12 cellular contexts compared by ENCODE assay signal in genomic region chr9:34869390-34869789, GRCh38.
A peak's percentile ranks its signal among the peaks of the same experiment; 100 is the strongest.
DNase-seq lines count a peak whose midpoint lies in the region; ATAC-seq and TF ChIP-seq lines count a peak whose summit lies in the region.
"Had no signal": no experiment of that assay in that cellular context is flagged by ENCODE, and none has a peak within 500 bp of the region (broad histone marks: within the 10 kb centered on the region; RNA-seq: fewer than 3 reads in every experiment).

No MANE protein-coding gene starts in this region.

- H3K27me3 ChIP-seq in heart left ventricle (no peaks in the 10 kb centered on the region), upper lobe of right lung (no peaks in the 10 kb centered on the region)

- peak in 8 of 12 donors; percentile 15 to 47 (median 26) for TF ChIP-seq CTCF in heart left ventricle (IDR thresholded peaks at IDR 0.05)
- TF ChIP-seq CTCF in epithelial cell of proximal tubule (conservative IDR thresholded peaks at IDR 0.05; ENCODE audit: low read depth, low read length): peak; percentile 56
- TF ChIP-seq CTCF in upper lobe of right lung (IDR thresholded peaks at IDR 0.05): peak; percentile 34

- H3K36me3 ChIP-seq in heart left ventricle: no peaks in the 10 kb centered on the region
- H3K36me3 ChIP-seq in upper lobe of right lung: no peaks in the 10 kb centered on the region
- H3K36me3 ChIP-seq: thoracic aorta had no signal

- ATAC-seq in heart left ventricle (no peak), Right ventricle myocardium superior (ENCODE audit: poor library complexity) (no peak), upper lobe of right lung (no peak)
- ATAC-seq: activated T-cell treated with anti-CD3 and anti-CD28 coated beads, Interleukin-2, amount 50 U/mL, for 72 hours had no signal

- no peak overlapping the region for H3K4me3 ChIP-seq in heart left ventricle
- H3K4me3 ChIP-seq in epithelial cell of proximal tubule (ENCODE audit: low read depth, low read length): no peak overlapping the region
- H3K4me3 ChIP-seq in upper lobe of right lung: no peak overlapping the region
- H3K4me3 ChIP-seq: thoracic aorta had no signal

- WGBS in heart left ventricle, 4 donors: 22 to 51% (median 39%) methylated on average over 2 of the region's 2 CpGs

- H3K9me3 ChIP-seq in heart left ventricle (peaks cover 0 to 17% (median 6%) of the 10 kb centered on the region in 12 donors), upper lobe of right lung (no peaks in the 10 kb centered on the region)
- H3K9me3 ChIP-seq: thoracic aorta had no signal

- H3K4me1 ChIP-seq in heart left ventricle (peaks cover 0 to 10% (median 0%) of the 10 kb centered on the region in 12 donors), upper lobe of right lung (no peaks in the 10 kb centered on the region)

- intact Hi-C loops in heart left ventricle (cut with DNase I) (loop anchor here in 3 of 10 donors (5.0 to 10.0 kb wide), 3 partner anchors 107 to 175 kb away; partner anchors contain the start of gene CCL19 (in 1 of the 3)), Right ventricle myocardium superior (cut with DNase I) (no loop called here), upper lobe of right lung (cut with DNase I) (no loop called here)

- no peak for TF ChIP-seq POLR2A in heart left ventricle (IDR thresholded peaks at IDR 0.05)

- H3K27ac ChIP-seq in heart left ventricle (no peak overlapping the region), upper lobe of right lung (no peak overlapping the region)
- H3K27ac ChIP-seq: thoracic aorta had no signal

- DNase-seq in heart left ventricle (no peak), Right ventricle myocardium superior (no peak), NCI-H1105 treated with DMSO at 0.1 percent for 48 hours (lab: John Stamatoyannopoulos, UW) (peak; percentile 41), epithelial cell of proximal tubule (ENCODE audit: low read depth) (no peak), upper lobe of right lung (no peak), medulla oblongata (ENCODE audit: extremely low spot score) (no peak), SKM-1 treated with dmso at 0.1 percent for 144 hours (lab: John Stamatoyannopoulos, UW; ENCODE audit: unreplicated experiment) (no peak)
- DNase-seq in activated CD8-positive, alpha-beta memory T cell treated with anti-CD3 and anti-CD28 coated beads for 24 hours: no peak
- DNase-seq: activated T-cell treated with anti-CD3 and anti-CD28 coated beads, Interleukin-2, amount 50 U/mL, for 72 hours; glutamatergic neuron; NK-92 treated with Interleukin-12 subunit alpha and Interleukin-12 subunit beta, amount 100 ng/mL, for 24 hours had no signal
